26 cellular contexts compared by ENCODE assay signal in the genomic region with DNA sequence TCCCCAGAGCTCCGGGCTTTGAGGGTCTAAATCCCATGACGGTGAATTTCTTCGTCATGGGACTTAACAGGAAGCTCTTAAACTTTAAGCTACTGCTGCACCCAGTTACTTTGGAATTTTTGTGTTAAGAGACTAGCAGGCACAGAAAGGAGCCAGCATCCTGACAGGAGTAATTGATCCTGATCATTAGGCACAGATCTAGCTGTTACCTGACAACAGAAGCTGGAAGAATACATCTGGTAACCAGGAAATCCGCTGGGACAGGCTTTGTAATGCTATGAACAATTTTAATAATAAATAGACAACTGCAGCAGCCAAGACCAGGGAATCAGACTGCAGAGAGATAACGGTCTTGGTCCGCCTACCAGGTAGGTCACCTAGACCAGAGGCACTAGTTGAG.
A peak's percentile ranks its signal among the peaks of the same experiment; 100 is the strongest.
DNase-seq lines count a peak whose midpoint lies in the region; ATAC-seq and TF ChIP-seq lines count a peak whose summit lies in the region.
"Had no signal": no experiment of that assay in that cellular context is flagged by ENCODE, and none has a peak within 500 bp of the region (broad histone marks: within the 10 kb centered on the region; RNA-seq: fewer than 3 reads in every experiment).

No MANE protein-coding gene starts in this region.

- no peaks in the 10 kb centered on the region for H4K20me1 ChIP-seq in neural cell (ENCODE audit: insufficient read depth)
- H4K20me1 ChIP-seq: BLaER1; BLaER1 treated with 17β-estradiol and CSF1 and Interleukin-3, amounts not matched to agents 10 nM and 100 nM had no signal

- no peaks in the 10 kb centered on the region for H3K36me3 ChIP-seq in neural cell (ENCODE audit: insufficient read depth, low read length)
- H3K36me3 ChIP-seq: BE2C; BLaER1; BLaER1 treated with 17β-estradiol and CSF1 and Interleukin-3, amounts not matched to agents 10 nM and 100 nM had no signal

- no peak overlapping the region for H3K4me2 ChIP-seq in neural cell (ENCODE audit: low read length)
- H3K4me2 ChIP-seq: A549; BLaER1; BLaER1 treated with 17β-estradiol and CSF1 and Interleukin-3, amounts not matched to agents 10 nM and 100 nM had no signal

- H3K4me3 ChIP-seq in neural cell (ENCODE audit: low read length): no peak overlapping the region
- H3K4me3 ChIP-seq: A549; BLaER1; BLaER1 treated with 17β-estradiol and CSF1 and Interleukin-3, amounts not matched to agents 10 nM and 100 nM had no signal

- H3K27me3 ChIP-seq in neural cell (ENCODE audit: insufficient read depth, low read depth, low read length): no peaks in the 10 kb centered on the region
- H3K27me3 ChIP-seq: BE2C, BLaER1 had no signal

- H3K79me2 ChIP-seq in neural cell (replicated peaks; ENCODE audit: insufficient read depth, low read length): no peaks in the 10 kb centered on the region

- TF ChIP-seq CTCF in neural cell (IDR thresholded peaks at IDR 0.05; ENCODE audit: poor library complexity, severe bottlenecking): no peak
- no peak for TF ChIP-seq CTCF in omental fat pad (IDR thresholded peaks at IDR 0.05)

- no peak for ATAC-seq in omental fat pad (ENCODE audit: low FRiP score)
- ATAC-seq: A549; CD8-positive, alpha-beta T cell had no signal

- H2AFZ ChIP-seq in neural cell (ENCODE audit: low read depth, low read length): no peak overlapping the region

- H3K9ac ChIP-seq in neural cell (ENCODE audit: low read length): no peak overlapping the region
- H3K9ac ChIP-seq: BLaER1; BLaER1 treated with 17β-estradiol and CSF1 and Interleukin-3, amounts not matched to agents 10 nM and 100 nM had no signal

- no peaks in the 10 kb centered on the region for H3F3A ChIP-seq in neural cell (ENCODE audit: insufficient read depth, low read length, poor library complexity, severe bottlenecking)

- no peaks in the 10 kb centered on the region for H3K9me2 ChIP-seq in neural cell (ENCODE audit: insufficient read depth, low read length)

- no peak for DNase-seq in omental fat pad (ENCODE audit: low spot score)
- DNase-seq: 8988T; ACHN; AML-193; BE2C; C1 segment of cervical spinal cord; Caco-2; Calu3; CD4-positive, alpha-beta memory T cell; CD4-positive, alpha-beta T cell; CD4-positive, CD25-positive, alpha-beta regulatory T cell; CD8-positive, alpha-beta memory T cell; CD8-positive, alpha-beta T cell; COR-L47; DMS 273 treated with DMSO at 0.1 percent for 48 hours; DMS153; DMS53; DMS79; DMS79 treated with DMSO at 0.1 percent for 48 hours; DND-41 had no signal

- TF ChIP-seq EP300 in neural cell (conservative IDR thresholded peaks at IDR 0.05; ENCODE audit: poor library complexity, severe bottlenecking): no peak

- no peaks in the 10 kb centered on the region for H3K9me3 ChIP-seq in neural cell (ENCODE audit: low read length)
- H3K9me3 ChIP-seq: A549, BE2C, BLaER1, Caco-2 had no signal

- H3K27ac ChIP-seq in neural cell (ENCODE audit: low read length): no peak overlapping the region
- H3K27ac ChIP-seq: 22Rv1; A549; BLaER1; BLaER1 treated with 17β-estradiol and CSF1 and Interleukin-3, amounts not matched to agents 10 nM and 100 nM; C4-2B had no signal

- no peak for TF ChIP-seq RAD21 in neural cell (conservative IDR thresholded peaks at IDR 0.05)

TF ChIP-seq in neural cell, 6 proteins besides CTCF, POLR2A, EP300 and RAD21:
- TF ChIP-seq, protein P1, sequence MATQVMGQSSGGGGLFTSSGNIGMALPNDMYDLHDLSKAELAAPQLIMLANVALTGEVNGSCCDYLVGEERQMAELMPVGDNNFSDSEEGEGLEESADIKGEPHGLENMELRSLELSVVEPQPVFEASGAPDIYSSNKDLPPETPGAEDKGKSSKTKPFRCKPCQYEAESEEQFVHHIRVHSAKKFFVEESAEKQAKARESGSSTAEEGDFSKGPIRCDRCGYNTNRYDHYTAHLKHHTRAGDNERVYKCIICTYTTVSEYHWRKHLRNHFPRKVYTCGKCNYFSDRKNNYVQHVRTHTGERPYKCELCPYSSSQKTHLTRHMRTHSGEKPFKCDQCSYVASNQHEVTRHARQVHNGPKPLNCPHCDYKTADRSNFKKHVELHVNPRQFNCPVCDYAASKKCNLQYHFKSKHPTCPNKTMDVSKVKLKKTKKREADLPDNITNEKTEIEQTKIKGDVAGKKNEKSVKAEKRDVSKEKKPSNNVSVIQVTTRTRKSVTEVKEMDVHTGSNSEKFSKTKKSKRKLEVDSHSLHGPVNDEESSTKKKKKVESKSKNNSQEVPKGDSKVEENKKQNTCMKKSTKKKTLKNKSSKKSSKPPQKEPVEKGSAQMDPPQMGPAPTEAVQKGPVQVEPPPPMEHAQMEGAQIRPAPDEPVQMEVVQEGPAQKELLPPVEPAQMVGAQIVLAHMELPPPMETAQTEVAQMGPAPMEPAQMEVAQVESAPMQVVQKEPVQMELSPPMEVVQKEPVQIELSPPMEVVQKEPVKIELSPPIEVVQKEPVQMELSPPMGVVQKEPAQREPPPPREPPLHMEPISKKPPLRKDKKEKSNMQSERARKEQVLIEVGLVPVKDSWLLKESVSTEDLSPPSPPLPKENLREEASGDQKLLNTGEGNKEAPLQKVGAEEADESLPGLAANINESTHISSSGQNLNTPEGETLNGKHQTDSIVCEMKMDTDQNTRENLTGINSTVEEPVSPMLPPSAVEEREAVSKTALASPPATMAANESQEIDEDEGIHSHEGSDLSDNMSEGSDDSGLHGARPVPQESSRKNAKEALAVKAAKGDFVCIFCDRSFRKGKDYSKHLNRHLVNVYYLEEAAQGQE (IDR thresholded peaks at IDR 0.05; ENCODE audit: borderline replicate concordance): peak; percentile 93
- no peak for TF ChIP-seq EZH2 (IDR thresholded peaks at IDR 0.05; ENCODE audit: borderline replicate concordance, insufficient read depth, low read length, poor library complexity, severe bottlenecking)
